Comparison of ENCODE assay signal across 17 cellular contexts in genomic region chr14:89123851-89124250, GRCh38.
A peak's percentile ranks its signal among the peaks of the same experiment; 100 is the strongest.
DNase-seq lines count a peak whose midpoint lies in the region; ATAC-seq, FAIRE-seq and TF ChIP-seq lines count a peak whose summit lies in the region.
"Had no signal": no experiment of that assay in that cellular context is flagged by ENCODE, and none has a peak within 500 bp of the region (broad histone marks: within the 10 kb centered on the region; RNA-seq: fewer than 3 reads in every experiment).

No MANE protein-coding gene starts in this region.

- no peak for DNase-seq in GM12891 (ENCODE audit: insufficient read length, low spot score)
- DNase-seq in frontal cortex (ENCODE audit: low spot score in 2 of 2): no peak
- no peak for DNase-seq in T-helper 1 cell
- DNase-seq in cardiac septum (ENCODE audit: low spot score): no peak
- DNase-seq: ACHN, AML-193, DMS 273 treated with DMSO at 0.1 percent for 48 hours, GDM1, H9, MM.1S, NCI-H1105, NCI-H1694, NCI-H2107, SJCRH30 had no signal

- TF ChIP-seq POLR2A in GM12891 (IDR thresholded peaks at IDR 0.05; ENCODE audit: low read depth, low read length): no peak

- intact Hi-C loops in cardiac septum (cut with DNase I): no loop called here

- ATAC-seq in GM18867 (IDR thresholded peaks at IDR 0.05; ENCODE audit: unreplicated experiment) (peak; percentile 46), HG03175 (IDR thresholded peaks at IDR 0.05; ENCODE audit: unreplicated experiment) (peak; percentile 47), HG03097 (IDR thresholded peaks at IDR 0.05; ENCODE audit: low FRiP score, unreplicated experiment) (no peak)

- FAIRE-seq in GM12891 (lab: Jason Lieb, UNC) (no peak), frontal cortex (lab: Jason Lieb, UNC) (peak; percentile 53)

TF ChIP-seq in GM12891, 5 proteins besides CTCF, POLR2A, EP300 and RAD21:
- TF ChIP-seq SPI1 (IDR thresholded peaks at IDR 0.05; ENCODE audit: low read depth, low read length): peak; percentile 92
- no peak for TF ChIP-seq POLR2AphosphoS5 (IDR thresholded peaks at IDR 0.05; ENCODE audit: low read depth, low read length)
- TF ChIP-seq TAF1 (IDR thresholded peaks at IDR 0.05; ENCODE audit: low read depth, low read length): no peak
TF ChIP-seq in GM12891: peak in this region for 1.
